In the genomic region with DNA sequence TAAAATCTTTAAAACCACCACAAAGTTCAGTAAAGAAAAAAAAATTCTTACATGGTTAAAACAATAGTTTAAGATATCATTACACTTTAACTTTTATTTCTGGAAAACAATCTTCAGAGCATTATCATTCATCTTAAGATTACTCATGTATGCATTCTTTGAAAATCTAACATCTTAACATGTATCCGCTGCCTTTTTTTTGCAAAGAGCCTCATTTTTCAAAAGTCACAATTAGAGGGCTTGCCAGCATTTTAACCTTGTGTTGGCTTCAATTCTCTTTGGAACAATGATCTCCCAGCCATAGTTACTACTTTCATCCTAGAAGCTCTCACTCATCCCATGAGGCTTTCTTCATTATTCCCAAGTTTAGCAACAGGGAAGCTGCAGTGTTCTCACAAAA, we compare ENCODE assay signal across 21 cellular contexts.
DNase-seq lines count a peak whose midpoint lies in the region; ATAC-seq, FAIRE-seq and TF ChIP-seq lines count a peak whose summit lies in the region.
"Had no signal": no experiment of that assay in that cellular context is flagged by ENCODE, and none has a peak within 500 bp of the region (broad histone marks: within the 10 kb centered on the region; RNA-seq: fewer than 3 reads in every experiment).

No MANE protein-coding gene starts in this region.

- no peaks in the 10 kb centered on the region for H3K4me1 ChIP-seq in effector memory CD4-positive, alpha-beta T cell (ENCODE audit: control insufficient read depth, insufficient read depth, low read length, poor library complexity, severe bottlenecking)
- H3K4me1 ChIP-seq: Peyer's patch had no signal

- H3K27ac Mint-ChIP-seq in nephron = peak overlapping the region in 2 of 3 experiments; percentile 24 to 35
- H3K27ac Mint-ChIP-seq: CD8-positive, alpha-beta memory T cell; H9; IgD-negative memory B cell had no signal

- DNase-seq in ELR (ENCODE audit: low read depth) = peak; percentile 53
- peak; percentile 43 for DNase-seq in fibroblast of mammary gland (ENCODE audit: low read depth)
- no peak for DNase-seq in activated T-cell treated with anti-CD3 and anti-CD28 coated beads for 4 hours
- no peak for DNase-seq in D721Med (ENCODE audit: insufficient read length, low spot score)
- no peak for DNase-seq in effector memory CD4-positive, alpha-beta T cell
- DNase-seq: C1 segment of cervical spinal cord; CD8-positive, alpha-beta memory T cell; H9; Karpas-422; NCI-H1048; NCI-H1436 treated with DMSO at 0.1 percent for 48 hours; NCI-H2029 treated with DMSO at 0.1 percent for 48 hours; NCI-H2171 treated with DMSO at 0.1 percent for 48 hours; NK-92 treated with Interleukin-12 subunit alpha and Interleukin-12 subunit beta, amount 100 ng/mL, for 24 hours; Peyer's patch had no signal

- peak; percentile 70 for ATAC-seq in SK-N-SH treated with all-trans-retinoic acid at 6 μM for 48 hours
- no peak for ATAC-seq in HG02678 (IDR thresholded peaks at IDR 0.05; ENCODE audit: unreplicated experiment)
- ATAC-seq: Right ventricle myocardium inferior had no signal

- TF ChIP-seq CTCF in fibroblast of mammary gland (conservative IDR thresholded peaks at IDR 0.05; ENCODE audit: control insufficient read depth, insufficient read depth, low read depth, low read length) = no peak
- no peak for TF ChIP-seq CTCF in nephron (IDR thresholded peaks at IDR 0.05; ENCODE audit: unreplicated experiment in 3 of 3)
- no peak for TF ChIP-seq CTCF in D721Med (IDR thresholded peaks at IDR 0.05; ENCODE audit: insufficient read depth, missing control alignments)

- no peaks in the 10 kb centered on the region for H3K9me3 Mint-ChIP-seq in nephron
- H3K9me3 Mint-ChIP-seq: H9 had no signal

- H3K36me3 Mint-ChIP-seq in nephron (ENCODE audit: low read depth) = no peaks in the 10 kb centered on the region
- H3K36me3 Mint-ChIP-seq: IgD-negative memory B cell had no signal

- H3K27me3 ChIP-seq in effector memory CD4-positive, alpha-beta T cell (replicated peaks; ENCODE audit: control insufficient read depth, insufficient read depth, low read length, poor library complexity, severe bottlenecking) = no peaks in the 10 kb centered on the region
- H3K27me3 ChIP-seq: Peyer's patch had no signal

- H3K9me3 ChIP-seq in effector memory CD4-positive, alpha-beta T cell (ENCODE audit: control insufficient read depth, low read length) = no peaks in the 10 kb centered on the region
- H3K9me3 ChIP-seq: Peyer's patch had no signal

- H3K36me3 ChIP-seq in effector memory CD4-positive, alpha-beta T cell (ENCODE audit: control insufficient read depth, insufficient read depth, low read length) = no peaks in the 10 kb centered on the region
- H3K36me3 ChIP-seq: Peyer's patch had no signal

- H3K4me1 Mint-ChIP-seq in nephron = peaks cover 17% of the 10 kb centered on the region
- H3K4me1 Mint-ChIP-seq: CD8-positive, alpha-beta memory T cell; IgD-negative memory B cell had no signal

- H3K27me3 Mint-ChIP-seq in nephron (ENCODE audit: low read depth) = no peaks in the 10 kb centered on the region
- H3K27me3 Mint-ChIP-seq: CD8-positive, alpha-beta memory T cell; IgD-negative memory B cell had no signal

- H3K4me3 ChIP-seq in fibroblast of mammary gland (ENCODE audit: control insufficient read depth, low read depth, low read length) = no peak overlapping the region
- H3K4me3 ChIP-seq in effector memory CD4-positive, alpha-beta T cell (ENCODE audit: insufficient read depth, low read depth, low read length, poor library complexity, severe bottlenecking) = no peak overlapping the region
- H3K4me3 ChIP-seq: Peyer's patch had no signal

- no peak for FAIRE-seq in D721Med (lab: Jason Lieb, UNC)
- FAIRE-seq: HTR-8/SVneo had no signal

- no peak overlapping the region for H3K4me3 Mint-ChIP-seq in nephron
- H3K4me3 Mint-ChIP-seq: CD8-positive, alpha-beta memory T cell; H9; IgD-negative memory B cell had no signal

- no peak overlapping the region for H3K27ac ChIP-seq in effector memory CD4-positive, alpha-beta T cell (ENCODE audit: insufficient read depth, low read length, poor library complexity, severe bottlenecking)
- H3K27ac ChIP-seq: Peyer's patch had no signal

TF ChIP-seq in SK-N-SH treated with all-trans-retinoic acid at 6 μM for 48 hours, 23 proteins besides CTCF, POLR2A, EP300 and RAD21:
- no peak for TF ChIP-seq ESRRG (CRISPR knock-in tag; IDR thresholded peaks at IDR 0.05)
- TF ChIP-seq ISL1 (CRISPR knock-in tag; IDR thresholded peaks at IDR 0.05) = peak; percentile 58

Comparison
In these comparisons a context has a peak if more than half of its experiments do, and no peak if none do; other contexts are left out.
1. DNase-seq: peak in ELR (single experiment) and fibroblast of mammary gland (single experiment); none in activated T-cell treated with anti-CD3 and anti-CD28 coated beads for 4 hours (single experiment), D721Med (single experiment) and effector memory CD4-positive, alpha-beta T cell (0 of 3).